Comparison of ENCODE assay signal across 8 cellular contexts in the genomic region with DNA sequence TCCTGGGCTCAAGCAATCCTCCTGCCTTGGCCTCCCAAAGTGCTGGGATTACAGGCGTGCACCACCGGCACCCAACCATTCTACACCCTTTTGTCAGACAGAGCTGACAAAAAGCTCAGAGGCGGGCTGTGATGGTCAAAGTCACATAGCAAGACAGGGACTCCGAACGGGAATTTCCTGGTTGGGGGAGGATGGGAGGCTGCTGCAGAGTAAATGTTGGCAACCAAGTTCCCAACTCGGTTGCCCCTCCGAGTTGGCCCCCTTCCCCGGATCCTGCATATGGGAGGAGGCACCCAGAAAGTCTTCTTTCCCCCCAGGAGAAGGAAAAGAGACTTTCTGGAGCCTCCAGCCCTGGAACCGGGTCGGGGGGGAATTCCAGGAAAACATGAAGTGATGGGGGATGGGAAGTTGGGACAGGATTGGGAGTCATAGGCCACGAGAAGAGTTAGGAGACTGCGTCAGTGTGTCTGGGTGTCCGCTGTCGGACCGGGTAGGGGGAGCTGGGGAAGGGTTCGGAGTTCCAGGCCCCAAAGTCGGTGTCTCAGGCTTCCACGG. TPM values are rescaled to one million over a fixed set of nuclear protein-coding genes. Genes with fewer than 3 reads are reported as not detected.
A peak's percentile ranks its signal among the peaks of the same experiment; 100 is the strongest.
DNase-seq lines count a peak whose midpoint lies in the region; ATAC-seq and TF ChIP-seq lines count a peak whose summit lies in the region.

No MANE protein-coding gene starts in this region.

- no peak overlapping the region for H4K8ac ChIP-seq in mesendoderm (ENCODE audit: low read depth, low read length)

- TF ChIP-seq POLR2A in vagina (IDR thresholded peaks at IDR 0.05): no peak

- H3K79me1 ChIP-seq in mesendoderm (ENCODE audit: low read length): no peaks in the 10 kb centered on the region

- no peak overlapping the region for H2BK15ac ChIP-seq in mesendoderm (replicated peaks; ENCODE audit: low read depth)

- peak overlapping the region; percentile 85 for H3K4me2 ChIP-seq in mesendoderm (ENCODE audit: low read length)

- no peaks in the 10 kb centered on the region for H3K27me3 ChIP-seq in mesendoderm (ENCODE audit: insufficient read depth, low read length, poor library complexity)
- no peaks in the 10 kb centered on the region for H3K27me3 ChIP-seq in vagina

- TF ChIP-seq CTCF in vagina (IDR thresholded peaks at IDR 0.05): no peak

- no peaks in the 10 kb centered on the region for H3K9me3 ChIP-seq in vagina

- H3K36me3 ChIP-seq in mesendoderm (ENCODE audit: control insufficient read depth, insufficient read depth, low read length) (no peaks in the 10 kb centered on the region), vagina (no peaks in the 10 kb centered on the region)

- no peak overlapping the region for H2AK5ac ChIP-seq in mesendoderm (ENCODE audit: low read length)

- no peak for DNase-seq in activated naive CD4-positive, alpha-beta T cell treated with anti-CD3 and anti-CD28 coated beads, Interleukin-2, amount 50 U/mL, for 16 hours
- DNase-seq in mesendoderm: no peak
- DNase-seq in vagina (ENCODE audit: extremely low spot score in 2 of 2): no peak
- DNase-seq in NCI-H2107 treated with DMSO at 0.1 percent for 48 hours (lab: John Stamatoyannopoulos, UW; ENCODE audit: unreplicated experiment): no peak
- no peak for DNase-seq in foreskin melanocyte

- H3K9ac ChIP-seq in mesendoderm (ENCODE audit: low read length): peak overlapping the region; percentile 79

- no peaks in the 10 kb centered on the region for H3K27me3 Mint-ChIP-seq in activated naive CD4-positive, alpha-beta T cell treated with anti-CD3 and anti-CD28 coated beads, Interleukin-2, amount 50 U/mL, for 24 hours

- peak overlapping the region; percentile 88 for H3K27ac ChIP-seq in cingulate gyrus (ENCODE audit: low read depth, low read length)
- H3K27ac ChIP-seq in mesendoderm (ENCODE audit: low read depth, low read length): no peak overlapping the region
- peak overlapping the region; percentile 98 for H3K27ac ChIP-seq in vagina

- H3K4me1 ChIP-seq in mesendoderm (ENCODE audit: control insufficient read depth, low read depth, low read length): peaks cover 2% of the 10 kb centered on the region
- H3K4me1 ChIP-seq in vagina: peaks cover 57% of the 10 kb centered on the region

- no peaks in the 10 kb centered on the region for H3K36me3 Mint-ChIP-seq in activated naive CD4-positive, alpha-beta T cell treated with anti-CD3 and anti-CD28 coated beads, Interleukin-2, amount 50 U/mL, for 24 hours

- no peaks in the 10 kb centered on the region for H3K9me3 Mint-ChIP-seq in activated naive CD4-positive, alpha-beta T cell treated with anti-CD3 and anti-CD28 coated beads, Interleukin-2, amount 50 U/mL, for 24 hours

- H3K18ac ChIP-seq in mesendoderm (ENCODE audit: low read length): no peak overlapping the region

- H3K4me3 ChIP-seq in mesendoderm (ENCODE audit: low read length) (peak overlapping the region; percentile 41), vagina (peak overlapping the region; percentile 74 to 95)

- no peak overlapping the region for H3K23ac ChIP-seq in mesendoderm (ENCODE audit: low read length)

- H3K4me1 Mint-ChIP-seq in activated naive CD4-positive, alpha-beta T cell treated with anti-CD3 and anti-CD28 coated beads, Interleukin-2, amount 50 U/mL, for 24 hours: peaks cover 23% of the 10 kb centered on the region

- no peaks in the 10 kb centered on the region for H3K79me2 ChIP-seq in mesendoderm (ENCODE audit: control insufficient read depth, insufficient read depth, low read length)

- H3K27ac Mint-ChIP-seq in activated naive CD4-positive, alpha-beta T cell treated with anti-CD3 and anti-CD28 coated beads, Interleukin-2, amount 50 U/mL, for 24 hours: peak overlapping the region; percentile 62

- H2BK120ac ChIP-seq in mesendoderm (ENCODE audit: low read depth, low read length): no peak overlapping the region

- H3K4me3 Mint-ChIP-seq in activated naive CD4-positive, alpha-beta T cell treated with anti-CD3 and anti-CD28 coated beads, Interleukin-2, amount 50 U/mL, for 24 hours: peak overlapping the region; percentile 99

- no peak overlapping the region for H4K5ac ChIP-seq in mesendoderm (ENCODE audit: low read length)

- WGBS in mesendoderm (ENCODE audit: extremely low coverage, insufficient coverage, low lambda C conversion rate): no CpG with 5 or more reads among the region's 18 CpGs

- no peak overlapping the region for H3K4ac ChIP-seq in mesendoderm (ENCODE audit: low read depth, low read length)

- H3K56ac ChIP-seq in mesendoderm (ENCODE audit: low read length): peak overlapping the region; percentile 89

- ATAC-seq in HG03045 (IDR thresholded peaks at IDR 0.05; ENCODE audit: unreplicated experiment): no peak

- intact Hi-C loops in vagina (cut with DNase I): no loop called here

- no peak overlapping the region for H2BK5ac ChIP-seq in mesendoderm (ENCODE audit: low read length)

RNA-seq across cellular contexts. Expression of gene SELENOM, which starts 0.6 kb away (rescaled TPM):
- polyA plus RNA-seq in mesendoderm (2013, experiment 1 of 2): 13.1 TPM
- 13.7 TPM for polyA plus RNA-seq in mesendoderm (2013, experiment 2 of 2)
- total RNA-seq in vagina: 941 TPM

RNA-seq across cellular contexts. Expression of gene INPP5J, which starts 16.0 kb away (rescaled TPM):
- polyA plus RNA-seq in mesendoderm (2013, experiment 1 of 2): 4.2 TPM
- 4.1 TPM for polyA plus RNA-seq in mesendoderm (2013, experiment 2 of 2)
- 5.9 TPM for total RNA-seq in vagina

RNA-seq across cellular contexts. Expression of gene SMTN, which starts 25.6 kb away (rescaled TPM):
- polyA plus RNA-seq in mesendoderm (2013, experiment 1 of 2): 15.4 TPM
- polyA plus RNA-seq in mesendoderm (2013, experiment 2 of 2): 17.7 TPM
- 199 TPM for total RNA-seq in vagina

RNA-seq across cellular contexts. Expression of gene PLA2G3, which starts 33.6 kb away (rescaled TPM):
- 10.6 TPM for polyA plus RNA-seq in mesendoderm (2013, experiment 1 of 2)
- polyA plus RNA-seq in mesendoderm (2013, experiment 2 of 2): 11.4 TPM
- 6.1 TPM for total RNA-seq in vagina

RNA-seq across cellular contexts. Expression of gene RNF185, which starts 53.3 kb away (rescaled TPM):
- 15.3 TPM for polyA plus RNA-seq in mesendoderm (2013, experiment 1 of 2)
- 14.5 TPM for polyA plus RNA-seq in mesendoderm (2013, experiment 2 of 2)
- 22.8 TPM for total RNA-seq in vagina
